ENCODE assay signal across 26 cellular contexts in the genomic region with DNA sequence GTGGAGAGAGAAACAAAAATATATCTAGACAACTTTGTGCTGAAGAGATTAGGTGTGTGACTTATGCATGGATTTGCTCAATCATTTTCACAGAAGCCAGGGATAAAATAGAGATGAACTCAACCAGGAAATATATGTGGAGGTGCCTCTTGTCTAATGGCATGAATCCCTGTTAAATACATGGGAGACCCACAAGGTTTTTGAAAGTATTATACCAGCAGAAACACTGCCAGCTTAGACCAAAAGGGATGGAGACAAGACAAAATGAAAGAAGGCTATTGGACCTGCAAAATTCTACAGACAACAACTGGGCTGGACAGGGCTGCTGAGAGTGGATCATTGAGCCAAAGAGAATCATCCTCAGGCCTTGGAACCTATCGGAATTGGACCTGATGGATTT.
"Had no signal": no experiment of that assay in that cellular context is flagged by ENCODE, and none has a peak within 500 bp of the region (broad histone marks: within the 10 kb centered on the region; RNA-seq: fewer than 3 reads in every experiment).

No MANE protein-coding gene starts in this region.

- FAIRE-seq: urothelium cell line had no signal

- H3K36me3 ChIP-seq: stomach, suprapubic skin, thoracic aorta, thyroid gland, tibial artery, tibial nerve, transverse colon, upper lobe of left lung, upper lobe of right lung, uterus, vagina had no signal

- H3K4me3 ChIP-seq: stomach, suprapubic skin, testis, thoracic aorta, thyroid gland, tibial artery, tibial nerve, transverse colon, upper lobe of left lung, upper lobe of right lung, uterus, vagina had no signal

- ATAC-seq: stimulated activated effector memory CD8-positive, alpha-beta T cell treated with anti-CD3 and anti-CD28 coated beads, Interleukin-12 subunit alpha, Interleukin-12 subunit beta, amount 100 ng/mL, for 72 hours; stimulated activated memory B cell treated with anti-CD40 and anti-IgM and Interleukin-4, amounts not matched to agents 10 μg/mL and 1 μg/mL and 100 μg/mL, for 72 hours; stimulated activated naive B cell treated with anti-CD40 and anti-IgM and Interleukin-4, amounts not matched to agents 10 μg/mL and 1 μg/mL and 100 μg/mL, for 72 hours; stimulated activated naive CD8-positive, alpha-beta T cell treated with anti-CD3 and anti-CD28 coated beads, Interleukin-15, amount 100 ng/mL, for 72 hours; stimulated activated naive CD8-positive, alpha-beta T cell treated with anti-CD3 and anti-CD28 coated beads, Interleukin-15, Interleukin-2, amounts not matched to agents 100 U/mL and 50 U/mL, for 24 hours; upper lobe of right lung had no signal

- H3K4me1 ChIP-seq: stomach, suprapubic skin, testis, thyroid gland, tibial artery, tibial nerve, transverse colon, upper lobe of right lung, uterus, vagina had no signal

- H3K27ac ChIP-seq: stomach, suprapubic skin, testis, thoracic aorta, thyroid gland, tibial artery, tibial nerve, transverse colon, upper lobe of left lung, upper lobe of right lung, uterus, vagina had no signal

- DNase-seq: stimulated activated CD4-positive, alpha-beta T cell treated with anti-CD3 and anti-CD28 coated beads, Interleukin-2, amount 100 ng/mL, for 48 hours; stimulated activated CD4-positive, alpha-beta T cell treated with anti-CD3 and anti-CD28 coated beads, Interleukin-4, amount 100 ng/mL, for 1 hour; stimulated activated CD4-positive, alpha-beta T cell treated with anti-CD3 and anti-CD28 coated beads, Interleukin-4, amount 100 ng/mL, for 24 hours; stimulated activated CD4-positive, alpha-beta T cell treated with anti-CD3 and anti-CD28 coated beads, Interleukin-4, amount 100 ng/mL, for 4 hours; stimulated activated CD8-positive, alpha-beta memory T cell treated with anti-CD3 and anti-CD28 coated beads, Interleukin-4, amount 100 ng/mL, for 48 hours; stimulated activated naive B cell treated with anti-CD40 and anti-IgM and Interleukin-4, amounts not matched to agents 10 μg/mL and 1 μg/mL and 100 μg/mL, for 72 hours; stimulated activated naive CD4-positive, alpha-beta T cell; stimulated activated naive CD4-positive, alpha-beta T cell treated with Interleukin-2 at 50 U/mL for 16 hours; stimulated activated naive CD8-positive, alpha-beta T cell treated with anti-CD3 and anti-CD28 coated beads, Interleukin-15, amount 100 ng/mL, for 72 hours; stimulated activated naive CD8-positive, alpha-beta T cell treated with anti-CD3 and anti-CD28 coated beads, Interleukin-15, Interleukin-2, amounts not matched to agents 100 U/mL and 50 U/mL, for 24 hours; stomach; substantia nigra; testis; thyroid gland; tibial artery; transverse colon; upper lobe of left lung; upper lobe of right lung; uterus had no signal

- H3K9me3 ChIP-seq: suprapubic skin, testis, thyroid gland, transverse colon, upper lobe of right lung, uterus, vagina had no signal

- H3K27me3 ChIP-seq: stomach, suprapubic skin, testis, thyroid gland, tibial artery, tibial nerve, transverse colon, upper lobe of left lung, upper lobe of right lung, uterus, vagina had no signal
